In the genomic region with DNA sequence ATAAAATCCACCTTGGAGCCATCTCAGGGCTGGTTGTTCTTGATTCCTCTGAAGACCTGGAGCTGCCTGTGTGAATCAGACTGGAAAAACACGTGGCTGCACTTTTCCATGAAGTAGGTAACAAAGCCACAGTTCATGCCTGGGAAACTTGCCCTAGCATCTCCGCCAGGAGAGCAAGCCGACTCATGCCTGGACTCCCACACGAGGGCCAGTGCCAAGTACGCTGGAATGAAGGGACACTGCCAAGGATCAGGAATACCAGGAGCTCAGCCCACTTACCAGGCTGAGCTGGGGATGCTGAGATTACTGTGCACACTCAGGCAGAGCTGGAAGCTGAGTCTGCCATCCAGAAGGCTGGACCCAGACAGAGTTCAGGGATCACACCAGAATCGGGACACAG, we compare ENCODE assay signal across 9 cellular contexts. TPM values are rescaled to one million over a fixed set of nuclear protein-coding genes. Genes with fewer than 3 reads are reported as not detected.
A peak's percentile ranks its signal among the peaks of the same experiment; 100 is the strongest.
DNase-seq lines count a peak whose midpoint lies in the region; ATAC-seq and TF ChIP-seq lines count a peak whose summit lies in the region.
"Had no signal": no experiment of that assay in that cellular context is flagged by ENCODE, and none has a peak within 500 bp of the region (broad histone marks: within the 10 kb centered on the region; RNA-seq: fewer than 3 reads in every experiment).

No MANE protein-coding gene starts in this region.

- WGBS in thyroid gland, 2 donors = 27 to 30% methylated on average over 5 of the region's 6 CpGs

- no peaks in the 10 kb centered on the region for H3K9me3 Mint-ChIP-seq in activated T-cell treated with anti-CD3 and anti-CD28 coated beads, Interleukin-2, amount 50 U/mL, for 24 hours
- H3K9me3 Mint-ChIP-seq: nephron had no signal

- H3K4me3 Mint-ChIP-seq in activated T-cell treated with anti-CD3 and anti-CD28 coated beads, Interleukin-2, amount 50 U/mL, for 24 hours = no peak overlapping the region
- H3K4me3 Mint-ChIP-seq: nephron had no signal

- H3K9me3 ChIP-seq in thyroid gland (no peaks in the 10 kb centered on the region), colonic mucosa (no peaks in the 10 kb centered on the region)

- peak overlapping the region; percentile 5 for H3K27ac ChIP-seq in cingulate gyrus (ENCODE audit: low read depth, low read length)
- H3K27ac ChIP-seq in thyroid gland = peak overlapping the region; percentile 72 to 79 (median 72)
- H3K27ac ChIP-seq in colonic mucosa = no peak overlapping the region

- H3K36me3 ChIP-seq in thyroid gland (no peaks in the 10 kb centered on the region), colonic mucosa (no peaks in the 10 kb centered on the region)

- intact Hi-C loops in thyroid gland (cut with DNase I) (no loop called here), colonic mucosa (cut with DNase I) (no loop called here)

- peak in 1 of 6 experiments; percentile 10 for TF ChIP-seq CTCF in thyroid gland (IDR thresholded peaks at IDR 0.05)
- no peak for TF ChIP-seq CTCF in colonic mucosa (IDR thresholded peaks at IDR 0.05)

- peaks cover 32% of the 10 kb centered on the region for H3K27me3 Mint-ChIP-seq in activated T-cell treated with anti-CD3 and anti-CD28 coated beads, Interleukin-2, amount 50 U/mL, for 24 hours

- H3K4me3 ChIP-seq in thyroid gland (replicated peaks in 1 of 3) (no peak overlapping the region), colonic mucosa (no peak overlapping the region)

- DNase-seq in LoVo (ENCODE audit: low spot score) (peak; percentile 68), kidney glomerular epithelial cell (lab: John Stamatoyannopoulos, UW) (peak; percentile 99), thyroid gland (peak; percentile 94 to 96), colonic mucosa (no peak), GM19240 (ENCODE audit: insufficient read length, low spot score) (no peak)
- DNase-seq in activated T-cell treated with anti-CD3 and anti-CD28 coated beads, Interleukin-2, amount 50 U/mL, for 24 hours = no peak

- peaks cover 3% of the 10 kb centered on the region for H3K4me1 Mint-ChIP-seq in activated T-cell treated with anti-CD3 and anti-CD28 coated beads, Interleukin-2, amount 50 U/mL, for 24 hours (ENCODE audit: low read depth)

- TF ChIP-seq POLR2A in thyroid gland (IDR thresholded peaks at IDR 0.05) = peak in 1 of 2 donors; percentile 31

- H3K36me3 Mint-ChIP-seq in activated T-cell treated with anti-CD3 and anti-CD28 coated beads, Interleukin-2, amount 50 U/mL, for 24 hours (ENCODE audit: low read depth) = no peaks in the 10 kb centered on the region

- H3K4me1 ChIP-seq in thyroid gland = peaks cover 24 to 31% of the 10 kb centered on the region in 2 donors
- no peaks in the 10 kb centered on the region for H3K4me1 ChIP-seq in colonic mucosa

- no peaks in the 10 kb centered on the region for H3K27me3 ChIP-seq in thyroid gland
- no peaks in the 10 kb centered on the region for H3K27me3 ChIP-seq in colonic mucosa

- ATAC-seq in HG03565 (IDR thresholded peaks at IDR 0.05; ENCODE audit: unreplicated experiment) = no peak

- H3K9ac ChIP-seq in colonic mucosa (ENCODE audit: low read depth in 2 of 2, low read length in 2 of 2) = no peak overlapping the region

- no peak overlapping the region for H3K27ac Mint-ChIP-seq in activated T-cell treated with anti-CD3 and anti-CD28 coated beads, Interleukin-2, amount 50 U/mL, for 24 hours

RNA-seq across cellular contexts. Expression of a gene that starts 10.9 kb away (rescaled TPM):
- total RNA-seq in thyroid gland (10 to 100 TPM; 36.7 to 81.2 (median 44.0) TPM), colonic mucosa (100 to 1,000 TPM; 103 to 212 TPM)

Comparison
In these comparisons a context has a peak if more than half of its experiments do, and no peak if none do; other contexts are left out.
1. DNase-seq: peak in LoVo (single experiment), kidney glomerular epithelial cell (single experiment) and thyroid gland (2 of 2); none in activated T-cell treated with anti-CD3 and anti-CD28 coated beads, Interleukin-2, amount 50 U/mL, for 24 hours (single experiment), colonic mucosa (single experiment) and GM19240 (single experiment).